Comparison of ENCODE assay signal across 1 cellular context in genomic region chr15:64387562-64388168, GRCh38.
TF ChIP-seq lines count a peak whose summit lies in the region.

Gene TRIP4 (plus strand): TSS chr15:64387836. CDS start chr15:64387864, 28 bp downstream.

TF ChIP-seq in HepG2, 621 proteins besides CTCF, POLR2A, EP300 and RAD21 (continued from another document and continues in another):
- TF ChIP-seq ZNF318 (CRISPR knock-in tag; IDR thresholded peaks at IDR 0.05) = 0 out of 2 replicates have a peak, but pooled peaks have one; percentile 78
- TF ChIP-seq, protein P1, sequence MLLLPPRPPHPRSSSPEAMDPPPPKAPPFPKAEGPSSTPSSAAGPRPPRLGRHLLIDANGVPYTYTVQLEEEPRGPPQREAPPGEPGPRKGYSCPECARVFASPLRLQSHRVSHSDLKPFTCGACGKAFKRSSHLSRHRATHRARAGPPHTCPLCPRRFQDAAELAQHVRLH (CRISPR knock-in tag; IDR thresholded peaks at IDR 0.05; ENCODE audit: borderline replicate concordance, low read depth) = peak; percentile 98
- TF ChIP-seq ZMAT3 (CRISPR knock-in tag; conservative IDR thresholded peaks at IDR 0.05) = peak; percentile 96
- TF ChIP-seq RFX1 (IDR thresholded peaks at IDR 0.05) = no peak
- no peak for TF ChIP-seq DPF2 (CRISPR knock-in tag; IDR thresholded peaks at IDR 0.05; ENCODE audit: borderline replicate concordance, low read depth)
- peak; percentile 92 for TF ChIP-seq SRSF1 (optimal IDR thresholded peaks at IDR 0.05; ENCODE audit: low read depth, low read length)
- TF ChIP-seq ZNF296 (CRISPR knock-in tag; conservative IDR thresholded peaks at IDR 0.05) = peak; percentile 84; the same call in 1 of the 2 replicates
- TF ChIP-seq ZNF543 (CRISPR knock-in tag; IDR thresholded peaks at IDR 0.05) = peak; percentile 95; the same call in 1 of the 2 replicates
- no peak for TF ChIP-seq ZNF550 (CRISPR knock-in tag; IDR thresholded peaks at IDR 0.05; ENCODE audit: borderline replicate concordance)
- TF ChIP-seq ZNF329 (CRISPR knock-in tag; IDR thresholded peaks at IDR 0.05; ENCODE audit: low read depth) = peak; percentile 87; the same call in 1 of the 2 replicates
- TF ChIP-seq HOXA3 (CRISPR knock-in tag; IDR thresholded peaks at IDR 0.05) = peak; percentile 99
- 0 out of 2 replicates have a peak, but pooled peaks have one; percentile 41 for TF ChIP-seq ZNF775 (CRISPR knock-in tag; IDR thresholded peaks at IDR 0.05; ENCODE audit: borderline replicate concordance)
- TF ChIP-seq ISX (CRISPR knock-in tag; conservative IDR thresholded peaks at IDR 0.05) = no peak
- no peak for TF ChIP-seq ARID2 (CRISPR knock-in tag; IDR thresholded peaks at IDR 0.05; ENCODE audit: borderline replicate concordance)
- no peak for TF ChIP-seq NBN (conservative IDR thresholded peaks at IDR 0.05)
- TF ChIP-seq, protein P2, sequence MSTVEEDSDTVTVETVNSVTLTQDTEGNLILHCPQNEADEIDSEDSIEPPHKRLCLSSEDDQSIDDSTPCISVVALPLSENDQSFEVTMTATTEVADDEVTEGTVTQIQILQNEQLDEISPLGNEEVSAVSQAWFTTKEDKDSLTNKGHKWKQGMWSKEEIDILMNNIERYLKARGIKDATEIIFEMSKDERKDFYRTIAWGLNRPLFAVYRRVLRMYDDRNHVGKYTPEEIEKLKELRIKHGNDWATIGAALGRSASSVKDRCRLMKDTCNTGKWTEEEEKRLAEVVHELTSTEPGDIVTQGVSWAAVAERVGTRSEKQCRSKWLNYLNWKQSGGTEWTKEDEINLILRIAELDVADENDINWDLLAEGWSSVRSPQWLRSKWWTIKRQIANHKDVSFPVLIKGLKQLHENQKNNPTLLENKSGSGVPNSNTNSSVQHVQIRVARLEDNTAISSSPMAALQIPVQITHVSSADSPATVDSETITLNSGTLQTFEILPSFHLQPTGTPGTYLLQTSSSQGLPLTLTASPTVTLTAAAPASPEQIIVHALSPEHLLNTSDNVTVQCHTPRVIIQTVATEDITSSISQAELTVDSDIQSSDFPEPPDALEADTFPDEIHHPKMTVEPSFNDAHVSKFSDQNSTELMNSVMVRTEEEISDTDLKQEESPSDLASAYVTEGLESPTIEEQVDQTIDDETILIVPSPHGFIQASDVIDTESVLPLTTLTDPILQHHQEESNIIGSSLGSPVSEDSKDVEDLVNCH (CRISPR knock-in tag; IDR thresholded peaks at IDR 0.05) = no peak
- TF ChIP-seq CBFB (CRISPR knock-in tag; IDR thresholded peaks at IDR 0.05) = peak; percentile 97
- no peak for TF ChIP-seq SMARCC2 (IDR thresholded peaks at IDR 0.05)
- TF ChIP-seq ZNF142 (CRISPR knock-in tag; IDR thresholded peaks at IDR 0.05) = peak; percentile 90
- peak; percentile 51; the same call in 1 of the 2 replicates for TF ChIP-seq RBAK (CRISPR knock-in tag; IDR thresholded peaks at IDR 0.05)
- TF ChIP-seq, protein P3, sequence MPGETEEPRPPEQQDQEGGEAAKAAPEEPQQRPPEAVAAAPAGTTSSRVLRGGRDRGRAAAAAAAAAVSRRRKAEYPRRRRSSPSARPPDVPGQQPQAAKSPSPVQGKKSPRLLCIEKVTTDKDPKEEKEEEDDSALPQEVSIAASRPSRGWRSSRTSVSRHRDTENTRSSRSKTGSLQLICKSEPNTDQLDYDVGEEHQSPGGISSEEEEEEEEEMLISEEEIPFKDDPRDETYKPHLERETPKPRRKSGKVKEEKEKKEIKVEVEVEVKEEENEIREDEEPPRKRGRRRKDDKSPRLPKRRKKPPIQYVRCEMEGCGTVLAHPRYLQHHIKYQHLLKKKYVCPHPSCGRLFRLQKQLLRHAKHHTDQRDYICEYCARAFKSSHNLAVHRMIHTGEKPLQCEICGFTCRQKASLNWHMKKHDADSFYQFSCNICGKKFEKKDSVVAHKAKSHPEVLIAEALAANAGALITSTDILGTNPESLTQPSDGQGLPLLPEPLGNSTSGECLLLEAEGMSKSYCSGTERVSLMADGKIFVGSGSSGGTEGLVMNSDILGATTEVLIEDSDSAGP (CRISPR knock-in tag; IDR thresholded peaks at IDR 0.05; ENCODE audit: borderline replicate concordance) = peak; percentile 96
- TF ChIP-seq KMT2B (CRISPR knock-in tag; IDR thresholded peaks at IDR 0.05) = peak; percentile 99
- TF ChIP-seq ZFP62 (CRISPR knock-in tag; IDR thresholded peaks at IDR 0.05) = no peak
- 0 out of 2 replicates have a peak, but pooled peaks have one; percentile 34 for TF ChIP-seq ZNF703 (CRISPR knock-in tag; IDR thresholded peaks at IDR 0.05; ENCODE audit: borderline replicate concordance)
- TF ChIP-seq ZNF746 (CRISPR knock-in tag; IDR thresholded peaks at IDR 0.05) = peak; percentile 72; the same call in 1 of the 2 replicates
- TF ChIP-seq ZNF713 (CRISPR knock-in tag; IDR thresholded peaks at IDR 0.05) = 0 out of 2 replicates have a peak, but pooled peaks have one; percentile 77
- TF ChIP-seq ATM (IDR thresholded peaks at IDR 0.05; ENCODE audit: borderline replicate concordance) = no peak
- peak; percentile 100 for TF ChIP-seq KAT8 (CRISPR knock-in tag; IDR thresholded peaks at IDR 0.05)
- TF ChIP-seq SNAPC4 (CRISPR knock-in tag; IDR thresholded peaks at IDR 0.05) = peak; percentile 93
